ENCODE assay signal across 9 cellular contexts in genomic region chr19:47239152-47239551, GRCh38. TPM values are rescaled to one million over a fixed set of nuclear protein-coding genes. Genes with fewer than 3 reads are reported as not detected.
A peak's percentile ranks its signal among the peaks of the same experiment; 100 is the strongest.
DNase-seq lines count a peak whose midpoint lies in the region; ATAC-seq and TF ChIP-seq lines count a peak whose summit lies in the region.
"Had no signal": no experiment of that assay in that cellular context is flagged by ENCODE, and none has a peak within 500 bp of the region (broad histone marks: within the 10 kb centered on the region; RNA-seq: fewer than 3 reads in every experiment).

No MANE protein-coding gene starts in this region.

- WGBS in endodermal cell (ENCODE audit: insufficient coverage in 1 of 2, insufficient read length in 1 of 2), 2 experiments, result 23 to 38% methylated on average over 7 to 16 of the region's 16 CpGs

- H3K9ac ChIP-seq in endodermal cell (ENCODE audit: extremely low read depth, low read length, poor library complexity, severe bottlenecking), result no peak overlapping the region
- no peak overlapping the region for H3K9ac ChIP-seq in parathyroid adenoma

- BruUV-seq in Calu3 (replicated peaks; lab: Mats Ljungman, UMichigan), result no TSS peak

- intact Hi-C loops in Calu3 (cut with micrococcal nuclease; ENCODE audit: unreplicated experiment) (no loop called here), left colon (cut with DNase I, micrococcal nuclease) (no loop called here)

- peak overlapping the region; percentile 77 for H3K4me2 ChIP-seq in parathyroid adenoma (ENCODE audit: low read length)

- H3K79me2 ChIP-seq in parathyroid adenoma, result no peaks in the 10 kb centered on the region

- H3K9me3 Mint-ChIP-seq in Calu3 (ENCODE audit: low read depth, unreplicated experiment), result no peaks in the 10 kb centered on the region
- no peaks in the 10 kb centered on the region for H3K9me3 Mint-ChIP-seq in IgD-negative memory B cell
- H3K9me3 Mint-ChIP-seq in endodermal cell, result no peaks in the 10 kb centered on the region

- TF ChIP-seq CTCF in Calu3 (IDR thresholded peaks at IDR 0.05; ENCODE audit: unreplicated experiment) (no peak), endodermal cell (conservative IDR thresholded peaks at IDR 0.05) (no peak), parathyroid adenoma (IDR thresholded peaks at IDR 0.05) (no peak)

- no peak overlapping the region for H3K27ac Mint-ChIP-seq in Calu3 (ENCODE audit: unreplicated experiment)
- H3K27ac Mint-ChIP-seq in IgD-negative memory B cell, result peak overlapping the region in 2 of 3 donors; percentile 22 to 85
- no peak overlapping the region for H3K27ac Mint-ChIP-seq in endodermal cell

- no peak overlapping the region for H3K27ac ChIP-seq in endodermal cell (ENCODE audit: low read depth, low read length)
- H3K27ac ChIP-seq in parathyroid adenoma, result no peak overlapping the region
- H3K27ac ChIP-seq: epithelial cell of prostate had no signal

- H3K4me3 Mint-ChIP-seq in Calu3 (ENCODE audit: low read depth, unreplicated experiment) (peak overlapping the region; percentile 41), IgD-negative memory B cell (peak overlapping the region; percentile 51 to 85 (median 69)), endodermal cell (peak overlapping the region; percentile 38)

- peaks cover 44% of the 10 kb centered on the region for H3K27me3 ChIP-seq in endodermal cell (ENCODE audit: control insufficient read depth, insufficient read depth, low read length, poor library complexity, severe bottlenecking)
- H3K27me3 ChIP-seq in parathyroid adenoma (ENCODE audit: control insufficient read depth, insufficient read depth, low read length), result no peaks in the 10 kb centered on the region

- CTCF ChIA-PET in Calu3 (lab: Charles Lee), result no interaction called here

- DNase-seq in Calu3 (no peak), endodermal cell (no peak), NCI-H446 (lab: John Stamatoyannopoulos, UW) (no peak), left colon (no peak), mesenteric fat pad (ENCODE audit: low spot score) (no peak)

- H3K36me3 ChIP-seq in endodermal cell (ENCODE audit: control insufficient read depth, insufficient read depth, low read length) (no peaks in the 10 kb centered on the region), parathyroid adenoma (ENCODE audit: control insufficient read depth, insufficient read depth, low read length) (no peaks in the 10 kb centered on the region)

- H3K36me3 Mint-ChIP-seq in Calu3 (ENCODE audit: insufficient read depth, unreplicated experiment) (peaks cover 21% of the 10 kb centered on the region), IgD-negative memory B cell (no peaks in the 10 kb centered on the region), endodermal cell (ENCODE audit: low read depth) (no peaks in the 10 kb centered on the region)

- ATAC-seq in left colon (no peak), GM19467 (IDR thresholded peaks at IDR 0.05; ENCODE audit: unreplicated experiment) (no peak)

- H3K4me1 ChIP-seq in endodermal cell (ENCODE audit: control insufficient read depth, insufficient read depth, low read length) (peaks cover 6% of the 10 kb centered on the region), parathyroid adenoma (peaks cover 12% of the 10 kb centered on the region)

- H3K27me3 Mint-ChIP-seq in Calu3 (ENCODE audit: unreplicated experiment), result peaks cover 25% of the 10 kb centered on the region
- H3K27me3 Mint-ChIP-seq in IgD-negative memory B cell, result peaks cover 15% of the 10 kb centered on the region
- peaks cover 36% of the 10 kb centered on the region for H3K27me3 Mint-ChIP-seq in endodermal cell (ENCODE audit: insufficient read depth)

- peaks cover 8% of the 10 kb centered on the region for H3K4me1 Mint-ChIP-seq in Calu3 (ENCODE audit: low read depth, unreplicated experiment)
- peaks cover 6 to 14% (median 8%) of the 10 kb centered on the region in 3 donors for H3K4me1 Mint-ChIP-seq in IgD-negative memory B cell
- H3K4me1 Mint-ChIP-seq in endodermal cell, result peaks cover 3% of the 10 kb centered on the region

- no peak overlapping the region for H3K4me3 ChIP-seq in endodermal cell (ENCODE audit: low read length)
- H3K4me3 ChIP-seq in parathyroid adenoma (ENCODE audit: low read depth, low read length), result no peak overlapping the region

- H3K9me3 ChIP-seq in endodermal cell (ENCODE audit: control insufficient read depth, low read length) (no peaks in the 10 kb centered on the region), parathyroid adenoma (ENCODE audit: control insufficient read depth, low read length) (no peaks in the 10 kb centered on the region)

- H2AFZ ChIP-seq in parathyroid adenoma, result peak overlapping the region; percentile 51

RNA-seq across cellular contexts. Expression of gene BBC3, which starts 8.2 kb away (rescaled TPM):
- 8.6 and 9.8 TPM in 2 replicates for total RNA-seq in Calu3 (2022)
- 5.1 TPM for polyA plus RNA-seq in IgD-negative memory B cell
- total RNA-seq in endodermal cell, result 10 to 100 TPM in 1 of 2 donors, 1 to 10 TPM in 1; 8.8 to 13.4 TPM
- polyA plus RNA-seq in endodermal cell (2013, experiment 1 of 2), result 25.1 TPM
- 23.6 TPM for polyA plus RNA-seq in endodermal cell (2013, experiment 2 of 2)
- total RNA-seq in left colon, result 10 to 100 TPM; 18.9 to 32.9 TPM
- 3.6 TPM for total RNA-seq in mesenteric fat pad

RNA-seq across cellular contexts. Expression of gene CCDC9, which starts 17.2 kb away (rescaled TPM):
- total RNA-seq in Calu3 (2022) (38.2 and 39.1 TPM in 2 replicates), endodermal cell (10 to 100 TPM; 33.8 to 46.2 TPM), left colon (10 to 100 TPM; 28.0 to 36.7 TPM), mesenteric fat pad (27.3 TPM)
- 16.0 TPM for polyA plus RNA-seq in IgD-negative memory B cell
- 25.5 TPM for polyA plus RNA-seq in endodermal cell (2013, experiment 1 of 2)
- polyA plus RNA-seq in endodermal cell (2013, experiment 2 of 2), result 23.5 TPM

RNA-seq across cellular contexts. Expression of gene INAFM1, which starts 35.5 kb away (rescaled TPM):
- 12.9 and 13.9 TPM in 2 replicates for total RNA-seq in Calu3 (2022)
- polyA plus RNA-seq in IgD-negative memory B cell, result 2.3 TPM
- total RNA-seq in endodermal cell, result 10 to 100 TPM in 1 of 2 donors, 1 to 10 TPM in 1; 8.7 to 11.5 TPM
- polyA plus RNA-seq in endodermal cell (2013, experiment 1 of 2), result 14.7 TPM
- polyA plus RNA-seq in endodermal cell (2013, experiment 2 of 2), result 15.5 TPM
- total RNA-seq in left colon, result 10 to 100 TPM; 13.9 to 14.1 TPM
- total RNA-seq in mesenteric fat pad, result 34.4 TPM

Comparison
In these comparisons a context has a peak if more than half of its experiments do, and no peak if none do; other contexts are left out.
1. H3K27ac Mint-ChIP-seq: peak in IgD-negative memory B cell (2 of 3); none in Calu3 (single experiment) and endodermal cell (single experiment).
2. Peak in every context shown above with its lines, with median percentiles within 50 percentile points of each other: H3K4me3 Mint-ChIP-seq.